ENCODE assay signal across 9 cellular contexts in genomic region chr2:141508806-141509595, GRCh38.
"Had no signal": no experiment of that assay in that cellular context is flagged by ENCODE, and none has a peak within 500 bp of the region (broad histone marks: within the 10 kb centered on the region; RNA-seq: fewer than 3 reads in every experiment).

No MANE protein-coding gene starts in this region.

- DNase-seq: activated CD4-positive, alpha-beta T cell treated with anti-CD3 and anti-CD28 coated beads for 1 hour; activated CD4-positive, alpha-beta T cell treated with anti-CD3 and anti-CD28 coated beads, Interleukin-2, amount 50 U/mL, for 4 hours; colonic mucosa; immature natural killer cell; mesendoderm; stimulated activated CD4-positive, alpha-beta T cell treated with anti-CD3 and anti-CD28 coated beads, Interleukin-2, amount 100 ng/mL, for 48 hours; stimulated activated naive B cell treated with anti-CD40 and anti-IgM and Interleukin-4, amounts not matched to agents 10 μg/mL and 1 μg/mL and 100 μg/mL, for 72 hours had no signal

- H3K4me1 Mint-ChIP-seq: immature natural killer cell had no signal

- H3K9me3 Mint-ChIP-seq: neural crest cell; stimulated activated naive B cell treated with anti-CD40 and anti-IgM and Interleukin-4, amounts not matched to agents 10 μg/mL and 1 μg/mL and 100 μg/mL, for 72 hours had no signal

- H3K27ac Mint-ChIP-seq: activated naive CD4-positive, alpha-beta T cell treated with anti-CD3 and anti-CD28 coated beads, Interleukin-2, amount 50 U/mL, for 72 hours; immature natural killer cell; stimulated activated naive B cell treated with anti-CD40 and anti-IgM and Interleukin-4, amounts not matched to agents 10 μg/mL and 1 μg/mL and 100 μg/mL, for 72 hours had no signal

- H3K4me3 Mint-ChIP-seq: immature natural killer cell; neural crest cell; stimulated activated naive B cell treated with anti-CD40 and anti-IgM and Interleukin-4, amounts not matched to agents 10 μg/mL and 1 μg/mL and 100 μg/mL, for 72 hours had no signal

- H3K36me3 Mint-ChIP-seq: activated naive CD4-positive, alpha-beta T cell treated with anti-CD3 and anti-CD28 coated beads, Interleukin-2, amount 50 U/mL, for 72 hours; stimulated activated naive B cell treated with anti-CD40 and anti-IgM and Interleukin-4, amounts not matched to agents 10 μg/mL and 1 μg/mL and 100 μg/mL, for 72 hours had no signal

- ATAC-seq: activated naive CD4-positive, alpha-beta T cell treated with anti-CD3 and anti-CD28 coated beads, Interleukin-2, amount 50 U/mL, for 72 hours; stimulated activated naive B cell treated with anti-CD40 and anti-IgM and Interleukin-4, amounts not matched to agents 10 μg/mL and 1 μg/mL and 100 μg/mL, for 72 hours had no signal

- H3K27me3 Mint-ChIP-seq: stimulated activated naive B cell treated with anti-CD40 and anti-IgM and Interleukin-4, amounts not matched to agents 10 μg/mL and 1 μg/mL and 100 μg/mL, for 72 hours had no signal
